ENCODE assay signal across 12 cellular contexts in genomic region chr2:9637330-9637729, GRCh38. TPM values are rescaled to one million over a fixed set of nuclear protein-coding genes. Genes with fewer than 3 reads are reported as not detected.
DNase-seq lines count a peak whose midpoint lies in the region; ATAC-seq, FAIRE-seq and TF ChIP-seq lines count a peak whose summit lies in the region.
"Had no signal": no experiment of that assay in that cellular context is flagged by ENCODE, and none has a peak within 500 bp of the region (broad histone marks: within the 10 kb centered on the region; RNA-seq: fewer than 3 reads in every experiment).

No MANE protein-coding gene starts in this region.

- TF ChIP-seq CTCF in A549 (IDR thresholded peaks at IDR 0.05): no peak

- no peaks in the 10 kb centered on the region for H3K9me3 ChIP-seq in A549
- H3K9me3 ChIP-seq: psoas muscle had no signal

- no peak for TF ChIP-seq RAD21 in A549 (conservative IDR thresholded peaks at IDR 0.05 in 1 of 2, IDR thresholded peaks at IDR 0.05 in 1 of 2)

- peak; percentile 6 to 16; a peak in 3 of 6 replicates for ATAC-seq in A549
- no peak for ATAC-seq in GM18861 (IDR thresholded peaks at IDR 0.05; ENCODE audit: unreplicated experiment)
- ATAC-seq: psoas muscle had no signal

- H3K4me3 ChIP-seq in A549: no peak overlapping the region
- H3K4me3 ChIP-seq: psoas muscle had no signal

- WGBS in A549 (ENCODE audit: missing lambda C conversion rate): 34% methylated on average over 2 of the region's 2 CpGs

- H3K4me2 ChIP-seq in A549: peak overlapping the region; percentile 60

- in situ Hi-C loops in G401 (cut with HindIII; ENCODE audit: low sequenced_read_pairs): no loop called here

- CTCF ChIA-PET in A549 (lab: Yijun Ruan, JAX): interaction anchor here (0.9 to 6.5 kb wide), 9 partner anchors 10 to 412 kb away, joined by 3 to 32 read pairs (median 4); partner anchors contain the start of gene ADAM17

- TF ChIP-seq EP300 in A549 (IDR thresholded peaks at IDR 0.05): no peak

- H3K27ac ChIP-seq in A549: peak overlapping the region; percentile 70 to 79
- H3K27ac ChIP-seq: psoas muscle had no signal

- no peak for TF ChIP-seq POLR2A in A549 (IDR thresholded peaks at IDR 0.05; ENCODE audit: low read length)
- no peak for TF ChIP-seq POLR2A in H54 (IDR thresholded peaks at IDR 0.05; ENCODE audit: low read depth, low read length)

- DNase-seq in A549 (ENCODE audit: low read depth in 1 of 2, low spot score in 1 of 2) (no peak), H54 (ENCODE audit: insufficient read length, low spot score) (peak; percentile 66), amygdala (lab: John Stamatoyannopoulos, UW) (peak in 36 of 56 donors; percentile 16 to 84 (median 54)), hypothalamus (lab: John Stamatoyannopoulos, UW) (peak in 29 of 51 donors; percentile 9 to 88 (median 49)), NCI-H187 (lab: John Stamatoyannopoulos, UW) (no peak), RPMI8226 (no peak), G401 (ENCODE audit: low spot score) (no peak)
- DNase-seq: activated CD4-positive, alpha-beta T cell treated with anti-CD3 and anti-CD28 coated beads, Interleukin-2, amount 10 ng/mL, durations not matched to agents 7 days and 5 days; GOT3; NCI-H1092 treated with DMSO at 0.1 percent for 48 hours; psoas muscle had no signal

- POLR2A ChIA-PET in A549 (lab: Yijun Ruan, JAX): interaction anchor here (1.3 to 2.0 kb wide), 2 partner anchors 38 to 115 kb away, joined by 4 to 7 read pairs; no protein-coding TSS in a partner anchor

- FAIRE-seq in A549 (lab: Jason Lieb, UNC) (no peak), H54 (lab: Jason Lieb, UNC) (no peak)

- peaks cover 47% of the 10 kb centered on the region for H3K4me1 ChIP-seq in A549

TF ChIP-seq in A549, 52 proteins besides CTCF, POLR2A, EP300 and RAD21:
- TF ChIP-seq HMGXB4 (CRISPR knock-in tag; IDR thresholded peaks at IDR 0.05; ENCODE audit: borderline replicate concordance) (no peak), FOSB (CRISPR knock-in tag; IDR thresholded peaks at IDR 0.05) (no peak), SMC3 (IDR thresholded peaks at IDR 0.05) (no peak), BHLHE40 (IDR thresholded peaks at IDR 0.05; ENCODE audit: low read depth, low read length) (no peak), MAX (IDR thresholded peaks at IDR 0.05) (no peak), SREBF2 (IDR thresholded peaks at IDR 0.05) (no peak), ESRRA (IDR thresholded peaks at IDR 0.05; ENCODE audit: borderline replicate concordance, low read length) (no peak), USF2 (IDR thresholded peaks at IDR 0.05) (no peak), TFCP2L1 (CRISPR knock-in tag; IDR thresholded peaks at IDR 0.05) (no peak), FOSL2 (IDR thresholded peaks at IDR 0.05) (peak; percentile 5; the same call in 1 of the 2 replicates), FOSL2 (CRISPR knock-in tag; IDR thresholded peaks at IDR 0.05) (peak; percentile 86), JUNB (IDR thresholded peaks at IDR 0.05) (0 out of 2 replicates have a peak, but pooled peaks have one; percentile 18)
TF ChIP-seq in A549: peak in this region for 2.

RNA-seq across cellular contexts. Expression of gene YWHAQ, which starts 6.5 kb away (rescaled TPM):
- polyA plus RNA-seq in A549 (2011; rRNA removed): 672 and 833 TPM in 2 replicates
- 326 and 355 TPM in 2 replicates for polyA plus RNA-seq in A549 (2012; cell fraction: cytosol; rRNA removed)
- polyA plus RNA-seq in A549 (2012; cell fraction: nucleus; rRNA removed): 176 and 207 TPM in 2 replicates
- 661 to 703 TPM (median 686 TPM) in 3 replicates for polyA plus RNA-seq in A549 (2017; fragmentation: RNase III; extraction: RNeasy Plus Mini Kit Qiagen cat#74134 plus additional on column Dnase treatment)
- polyA minus RNA-seq in A549 (2011; rRNA and poly(A)+ RNA removed): 310 and 393 TPM in 2 replicates
- total RNA-seq in G401 (2014; rRNA removed; shearing (Covaris generic)): 426 and 560 TPM in 2 replicates

Comparison
In these comparisons a context has a peak if more than half of its experiments do, and no peak if none do; other contexts are left out.
1. DNase-seq: peak in H54 (single experiment), amygdala (36 of 56) and hypothalamus (29 of 51); none in A549 (0 of 2), NCI-H187 (0 of 2), RPMI8226 (single experiment) and G401 (single experiment).